Comparison of ENCODE assay signal across 18 cellular contexts in genomic region chr5:165185726-165186125, GRCh38.
DNase-seq lines count a peak whose midpoint lies in the region; ATAC-seq and TF ChIP-seq lines count a peak whose summit lies in the region.
"Had no signal": no experiment of that assay in that cellular context is flagged by ENCODE, and none has a peak within 500 bp of the region (broad histone marks: within the 10 kb centered on the region; RNA-seq: fewer than 3 reads in every experiment).

No MANE protein-coding gene starts in this region.

- no peak for TF ChIP-seq POLR2A in NB4 (IDR thresholded peaks at IDR 0.05; ENCODE audit: extremely low read depth, insufficient read length)

- no peak overlapping the region for H3K4me3 ChIP-seq in NB4 (ENCODE audit: low read depth, low read length)
- no peak overlapping the region for H3K4me3 ChIP-seq in CD4-positive, alpha-beta memory T cell (ENCODE audit: low read length in 2 of 2)
- H3K4me3 ChIP-seq: GM12878, Peyer's patch had no signal

- H3K9me3 Mint-ChIP-seq in CD4-positive, alpha-beta memory T cell, result peaks cover 0 to 20% (median 10%) of the 10 kb centered on the region in 8 donors

- no peak overlapping the region for H3K27ac Mint-ChIP-seq in CD4-positive, alpha-beta memory T cell
- H3K27ac Mint-ChIP-seq: B cell had no signal

- DNase-seq in CD1c-positive myeloid dendritic cell (ENCODE audit: extremely low spot score) (peak; percentile 18), NB4 (ENCODE audit: low read depth) (peak; percentile 74), SKM-1 treated with dmso at 0.1 percent for 144 hours (lab: John Stamatoyannopoulos, UW; ENCODE audit: unreplicated experiment) (peak; percentile 81), pons (ENCODE audit: low spot score) (peak; percentile 38), ACHN (no peak), SW480 (ENCODE audit: low spot score) (no peak)
- DNase-seq in CD4-positive, alpha-beta memory T cell, result no peak
- DNase-seq: COR-L47; H7; NCI-H1048; NCI-H2227 treated with DMSO at 0.1 percent for 48 hours; NCI-H526 treated with DMSO at 0.1 percent for 48 hours; NK-92 treated with Interleukin-12 subunit alpha and Interleukin-12 subunit beta, amount 100 ng/mL, for 24 hours; Peyer's patch; Right ventricle myocardium superior had no signal

- H3K27me3 ChIP-seq in CD4-positive, alpha-beta memory T cell (ENCODE audit: insufficient read depth, low read length), result no peaks in the 10 kb centered on the region
- H3K27me3 ChIP-seq: Peyer's patch had no signal

- H3K4me1 Mint-ChIP-seq in CD4-positive, alpha-beta memory T cell, result no peaks in the 10 kb centered on the region

- no peaks in the 10 kb centered on the region for H3K9me3 ChIP-seq in CD4-positive, alpha-beta memory T cell (ENCODE audit: control insufficient read depth in 1 of 2, low read length in 2 of 2)

- H3K27me3 Mint-ChIP-seq in CD4-positive, alpha-beta memory T cell, result no peaks in the 10 kb centered on the region
- H3K27me3 Mint-ChIP-seq: B cell had no signal

- CTCF ChIA-PET in CD4-positive, alpha-beta memory T cell (lab: Charles Lee; ENCODE audit: partially characterized antibody), result no interaction called here

- no peak for ATAC-seq in HG03045 (IDR thresholded peaks at IDR 0.05; ENCODE audit: unreplicated experiment)

- intact Hi-C loops in CD4-positive, alpha-beta memory T cell (cut with micrococcal nuclease), result no loop called here

- no peak for TF ChIP-seq CTCF in NB4 (IDR thresholded peaks at IDR 0.05; ENCODE audit: low read depth, low read length)

- no peak overlapping the region for H3K4me3 Mint-ChIP-seq in CD4-positive, alpha-beta memory T cell
- H3K4me3 Mint-ChIP-seq: B cell had no signal

- H3K27ac ChIP-seq in CD4-positive, alpha-beta memory T cell (ENCODE audit: low read depth, low read length), result no peak overlapping the region
- H3K27ac ChIP-seq: Peyer's patch had no signal

- H3K4me1 ChIP-seq in CD4-positive, alpha-beta memory T cell (ENCODE audit: insufficient read depth, low read length), result no peaks in the 10 kb centered on the region
- H3K4me1 ChIP-seq: Peyer's patch had no signal

- in situ Hi-C loops in ACHN (cut with HindIII; ENCODE audit: low pct_ligation_motif_present, low pct_unique_long_range_greater_than_20kb, low sequenced_read_pairs), result no loop called here

- POLR2A ChIA-PET in CD4-positive, alpha-beta memory T cell (lab: Charles Lee; ENCODE audit: partially characterized antibody), result no interaction called here

- H3K36me3 ChIP-seq in CD4-positive, alpha-beta memory T cell (ENCODE audit: insufficient read depth, low read length), result no peaks in the 10 kb centered on the region
- H3K36me3 ChIP-seq: Peyer's patch had no signal

- H3K36me3 Mint-ChIP-seq in CD4-positive, alpha-beta memory T cell, result no peaks in the 10 kb centered on the region

Comparison
In these comparisons a context has a peak if more than half of its experiments do, and no peak if none do; other contexts are left out.
1. DNase-seq: peak in CD1c-positive myeloid dendritic cell (single experiment), NB4 (single experiment), SKM-1 treated with dmso at 0.1 percent for 144 hours (single experiment) and pons (single experiment); none in CD4-positive, alpha-beta memory T cell (0 of 5), ACHN (single experiment) and SW480 (single experiment).